In genomic region chr15:42150246-42150970, GRCh38 we compare ENCODE assay signal across 33 cellular contexts. TPM values are rescaled to one million over a fixed set of nuclear protein-coding genes. Genes with fewer than 3 reads are reported as not detected.
A peak's percentile ranks its signal among the peaks of the same experiment; 100 is the strongest.
DNase-seq lines count a peak whose midpoint lies in the region; ATAC-seq, FAIRE-seq and TF ChIP-seq lines count a peak whose summit lies in the region.
"Had no signal": no experiment of that assay in that cellular context is flagged by ENCODE, and none has a peak within 500 bp of the region (broad histone marks: within the 10 kb centered on the region; RNA-seq: fewer than 3 reads in every experiment).

No MANE protein-coding gene starts in this region.

- no peak for TF ChIP-seq POLR2A in H1 (IDR thresholded peaks at IDR 0.05; ENCODE audit: control extremely low read depth in 1 of 2, low read depth in 2 of 2, low read length in 2 of 2)

- no peak for TF ChIP-seq CTCF in H1 (IDR thresholded peaks at IDR 0.05; ENCODE audit: control extremely low read depth in 1 of 3, insufficient read depth in 1 of 3, low read depth in 1 of 3, low read length in 3 of 3)
- no peak for TF ChIP-seq CTCF in neural progenitor cell (IDR thresholded peaks at IDR 0.05)

- H4K91ac ChIP-seq in H1 (replicated peaks; ENCODE audit: insufficient read length, low read length), result peak overlapping the region; percentile 73

- no peak overlapping the region for H2BK5ac ChIP-seq in H1 (ENCODE audit: low read depth, low read length)

- 85% methylated on average over 15 of the region's 15 CpGs; no CpG with 5 or more reads in 1 of the 2 experiments for WGBS in H1 (ENCODE audit: extremely low coverage in 1 of 2, insufficient coverage in 1 of 2, insufficient read length in 1 of 2, insufficient replicate concordance in 2 of 2, low coverage in 1 of 2, low lambda C conversion rate in 2 of 2, missing lambda C conversion rate in 1 of 2), 2 experiments

- H2BK12ac ChIP-seq in H1 (ENCODE audit: low read depth, low read length), result no peak overlapping the region

- peak overlapping the region; percentile 51 to 55 for H3K27ac Mint-ChIP-seq in stimulated activated naive CD8-positive, alpha-beta T cell treated with anti-CD3 and anti-CD28 coated beads, Interleukin-15, amount 100 ng/mL, for 72 hours
- peak overlapping the region; percentile 37 for H3K27ac Mint-ChIP-seq in neural progenitor cell
- H3K27ac Mint-ChIP-seq: activated T-cell treated with anti-CD3 and anti-CD28 coated beads, Interleukin-2, amount 50 U/mL, for 72 hours; dendritic cell treated with granulocyte-macrophage colony-stimulating factor and Interleukin-4, amounts not matched to agents 40 ng/mL and 50 ng/mL, for 4 days; HFFc6; immature natural killer cell; T-helper 1 cell treated with Interleukin-12 subunit alpha and Interleukin-12 subunit beta and Interleukin-4 antibody, amounts not matched to agents 30 μg/mL and 1 μg/mL, for 36 hours had no signal

- H3K23ac ChIP-seq in H1 (ENCODE audit: insufficient read length), result no peak overlapping the region

- no peak overlapping the region for H2BK15ac ChIP-seq in H1 (ENCODE audit: low read length)

- no peaks in the 10 kb centered on the region for H3K9me3 Mint-ChIP-seq in stimulated activated naive CD8-positive, alpha-beta T cell treated with anti-CD3 and anti-CD28 coated beads, Interleukin-15, amount 100 ng/mL, for 72 hours
- H3K9me3 Mint-ChIP-seq in neural progenitor cell, result no peaks in the 10 kb centered on the region
- H3K9me3 Mint-ChIP-seq: activated T-cell treated with anti-CD3 and anti-CD28 coated beads, Interleukin-2, amount 50 U/mL, for 72 hours; dendritic cell treated with granulocyte-macrophage colony-stimulating factor and Interleukin-4, amounts not matched to agents 40 ng/mL and 50 ng/mL, for 4 days; HFFc6; immature natural killer cell; naive thymus-derived CD8-positive, alpha-beta T cell; T-helper 1 cell treated with Interleukin-12 subunit alpha and Interleukin-12 subunit beta and Interleukin-4 antibody, amounts not matched to agents 30 μg/mL and 1 μg/mL, for 36 hours had no signal

- H4K20me1 ChIP-seq in H1 (replicated peaks in 1 of 2; ENCODE audit: control insufficient read depth in 1 of 2, insufficient read depth in 2 of 2, low read length in 2 of 2), result peaks cover 0 to 6% of the 10 kb centered on the region in 2 experiments
- H4K20me1 ChIP-seq in neural progenitor cell (ENCODE audit: low read depth), result no peaks in the 10 kb centered on the region

- H3F3A ChIP-seq in neural progenitor cell (ENCODE audit: low read depth), result no peaks in the 10 kb centered on the region

- POLR2A ChIA-PET in H1 (lab: Charles Lee; ENCODE audit: partially characterized antibody), result interaction anchor here (0.6 to 1.1 kb wide), 3 partner anchors 10 to 84 kb away, joined by 3 read pairs; no protein-coding TSS in a partner anchor

- H4K5ac ChIP-seq in H1 (ENCODE audit: insufficient read length, low read depth, low read length), result no peak overlapping the region

- no peak overlapping the region for H3K4me2 ChIP-seq in H1 (ENCODE audit: insufficient read depth in 1 of 2, low read depth in 2 of 2, low read length in 2 of 2)
- H3K4me2 ChIP-seq in neural progenitor cell, result no peak overlapping the region
- H3K4me2 ChIP-seq: SK-N-SH had no signal

- H3K36me3 Mint-ChIP-seq in neural progenitor cell, result no peaks in the 10 kb centered on the region
- H3K36me3 Mint-ChIP-seq: immature natural killer cell had no signal

- H3K4me1 Mint-ChIP-seq in stimulated activated naive CD8-positive, alpha-beta T cell treated with anti-CD3 and anti-CD28 coated beads, Interleukin-15, amount 100 ng/mL, for 72 hours, result no peaks in the 10 kb centered on the region
- peaks cover 6% of the 10 kb centered on the region for H3K4me1 Mint-ChIP-seq in neural progenitor cell
- H3K4me1 Mint-ChIP-seq: immature natural killer cell had no signal

- no peak overlapping the region for H2BK20ac ChIP-seq in H1 (ENCODE audit: low read length)

- H3K4me3 ChIP-seq in H1 (ENCODE audit: extremely low read depth in 1 of 4, insufficient read depth in 2 of 4, low read depth in 3 of 4, low read length in 4 of 4), result no peak overlapping the region
- H3K4me3 ChIP-seq in neural progenitor cell, result no peak overlapping the region
- H3K4me3 ChIP-seq: breast epithelium, esophagus squamous epithelium had no signal

- no peak overlapping the region for H3K14ac ChIP-seq in H1 (ENCODE audit: insufficient read length)

- H3K27me3 ChIP-seq in H1 (replicated peaks in 1 of 4; ENCODE audit: control insufficient read depth in 3 of 4, extremely low read depth in 1 of 4, insufficient read depth in 3 of 4, low read length in 3 of 4), result no peaks in the 10 kb centered on the region
- no peaks in the 10 kb centered on the region for H3K27me3 ChIP-seq in neural progenitor cell
- H3K27me3 ChIP-seq: breast epithelium had no signal

- H2AFZ ChIP-seq in H1 (ENCODE audit: low read length) (peak overlapping the region; percentile 30; the same call in 1 of the 2 replicates), neural progenitor cell (replicated peaks) (no peak overlapping the region)

- H3K27ac ChIP-seq in H1 (ENCODE audit: low read depth, low read length), result no peak overlapping the region
- no peak overlapping the region for H3K27ac ChIP-seq in neural progenitor cell
- H3K27ac ChIP-seq: breast epithelium, C4-2B had no signal

- H3K56ac ChIP-seq in H1 (replicated peaks; ENCODE audit: insufficient read length, low read depth, low read length), result no peak overlapping the region

- H3K9ac ChIP-seq in H1 (replicated peaks in 1 of 4; ENCODE audit: extremely low read depth in 1 of 4, low read depth in 3 of 4, low read length in 3 of 4), result no peak overlapping the region
- no peak overlapping the region for H3K9ac ChIP-seq in neural progenitor cell
- H3K9ac ChIP-seq: SK-N-SH had no signal

- H3K27me3 Mint-ChIP-seq in stimulated activated naive CD8-positive, alpha-beta T cell treated with anti-CD3 and anti-CD28 coated beads, Interleukin-15, amount 100 ng/mL, for 72 hours, result no peaks in the 10 kb centered on the region
- peaks cover 13% of the 10 kb centered on the region for H3K27me3 Mint-ChIP-seq in neural progenitor cell (ENCODE audit: insufficient read depth, low read depth)
- H3K27me3 Mint-ChIP-seq: naive thymus-derived CD8-positive, alpha-beta T cell had no signal

- H3K79me2 ChIP-seq in H1 (ENCODE audit: control insufficient read depth in 1 of 2, insufficient read depth in 2 of 2, low read length in 2 of 2) (no peaks in the 10 kb centered on the region), neural progenitor cell (ENCODE audit: low read depth) (no peaks in the 10 kb centered on the region)

- no peaks in the 10 kb centered on the region for H3K79me1 ChIP-seq in H1 (ENCODE audit: low read depth, low read length)

- no peak overlapping the region for H3K18ac ChIP-seq in H1 (ENCODE audit: extremely low read depth, low read length)

- no peak for FAIRE-seq in H1 (lab: Jason Lieb, UNC)
- FAIRE-seq: endometrium, frontal cortex, small intestine, TTC549 had no signal

- no peak for TF ChIP-seq EP300 in H1 (IDR thresholded peaks at IDR 0.05; ENCODE audit: borderline replicate concordance in 1 of 2, low read depth in 2 of 2, low read length in 2 of 2)

- H3K4ac ChIP-seq in H1 (replicated peaks; ENCODE audit: insufficient read length, low read depth, low read length), result no peak overlapping the region

- no peak overlapping the region for H3K4me3 Mint-ChIP-seq in stimulated activated naive CD8-positive, alpha-beta T cell treated with anti-CD3 and anti-CD28 coated beads, Interleukin-15, amount 100 ng/mL, for 72 hours
- no peak overlapping the region for H3K4me3 Mint-ChIP-seq in neural progenitor cell
- H3K4me3 Mint-ChIP-seq: activated T-cell treated with anti-CD3 and anti-CD28 coated beads, Interleukin-2, amount 50 U/mL, for 72 hours; dendritic cell treated with granulocyte-macrophage colony-stimulating factor and Interleukin-4, amounts not matched to agents 40 ng/mL and 50 ng/mL, for 4 days; HFFc6; immature natural killer cell; T-helper 1 cell treated with Interleukin-12 subunit alpha and Interleukin-12 subunit beta and Interleukin-4 antibody, amounts not matched to agents 30 μg/mL and 1 μg/mL, for 36 hours had no signal

- no peak for ATAC-seq in stimulated activated naive CD8-positive, alpha-beta T cell treated with anti-CD3 and anti-CD28 coated beads, Interleukin-15, amount 100 ng/mL, for 72 hours
- ATAC-seq in stimulated activated naive CD8-positive, alpha-beta T cell treated with anti-CD3 and anti-CD28 coated beads, Interleukin-15, Interleukin-2, amounts not matched to agents 100 U/mL and 50 U/mL, for 24 hours, result no peak
- ATAC-seq: activated T-cell treated with anti-CD3 and anti-CD28 coated beads, Interleukin-2, amount 50 U/mL, for 72 hours; left ventricle myocardium superior; naive thymus-derived CD8-positive, alpha-beta T cell had no signal

- TF ChIP-seq RAD21 in H1 (IDR thresholded peaks at IDR 0.05 in 1 of 2, conservative IDR thresholded peaks at IDR 0.05 in 1 of 2; ENCODE audit: low read depth in 2 of 2, low read length in 2 of 2), result no peak

- no peaks in the 10 kb centered on the region for H3K23me2 ChIP-seq in H1 (ENCODE audit: low read depth, low read length)

- H2AK5ac ChIP-seq in H1 (ENCODE audit: low read depth, low read length), result no peak overlapping the region

- H3K4me1 ChIP-seq in H1 (replicated peaks in 1 of 4; ENCODE audit: control insufficient read depth in 3 of 4, insufficient read depth in 4 of 4, low read length in 3 of 4), result peaks cover 0 to 3% (median 0%) of the 10 kb centered on the region in 4 experiments; a peak in 1 of 7 replicates
- no peaks in the 10 kb centered on the region for H3K4me1 ChIP-seq in neural progenitor cell
- H3K4me1 ChIP-seq: breast epithelium had no signal

- H3K36me3 ChIP-seq in H1 (ENCODE audit: control insufficient read depth in 2 of 4, insufficient read depth in 4 of 4, low read length in 3 of 4) (no peaks in the 10 kb centered on the region), neural progenitor cell (no peaks in the 10 kb centered on the region)
- H3K36me3 ChIP-seq: breast epithelium, esophagus squamous epithelium had no signal

- H3K9me3 ChIP-seq in H1 (ENCODE audit: insufficient read depth in 2 of 2, low read depth in 1 of 2, low read length in 1 of 2) (no peaks in the 10 kb centered on the region), neural progenitor cell (ENCODE audit: low read depth) (no peaks in the 10 kb centered on the region)
- H3K9me3 ChIP-seq: breast epithelium, esophagus squamous epithelium, SK-N-SH had no signal

- DNase-seq in stimulated activated naive CD8-positive, alpha-beta T cell treated with anti-CD3 and anti-CD28 coated beads, Interleukin-15, amount 100 ng/mL, for 72 hours, result no peak
- no peak for DNase-seq in stimulated activated naive CD8-positive, alpha-beta T cell treated with anti-CD3 and anti-CD28 coated beads, Interleukin-15, Interleukin-2, amounts not matched to agents 100 U/mL and 50 U/mL, for 24 hours
- DNase-seq in H1 (ENCODE audit: low read depth in 1 of 2, low spot score in 2 of 2) (no peak), neural progenitor cell (ENCODE audit: low spot score) (no peak), glomerular visceral epithelial cell (ENCODE audit: extremely low spot score) (no peak), DMS153 treated with DMSO at 0.1 percent for 48 hours (lab: John Stamatoyannopoulos, UW; ENCODE audit: unreplicated experiment) (no peak)
- no peak for DNase-seq in stimulated activated CD4-positive, alpha-beta T cell treated with anti-CD3 and anti-CD28 coated beads, Interleukin-4, amount 100 ng/mL, for 24 hours
- DNase-seq: activated CD4-positive, alpha-beta T cell treated with anti-CD3 and anti-CD28 coated beads, Interleukin-2, amount 50 U/mL, for 4 hours; activated naive CD4-positive, alpha-beta T cell treated with anti-CD3 and anti-CD28 coated beads, Interleukin-2, amount 50 U/mL, for 16 hours; activated T-cell treated with anti-CD3 and anti-CD28 coated beads, Interleukin-2, amount 50 U/mL, for 72 hours; esophagus squamous epithelium; HFFc6; hypothalamus; immature natural killer cell; left ventricle myocardium superior; naive thymus-derived CD8-positive, alpha-beta T cell; NCI-H1694 treated with DMSO at 0.1 percent for 48 hours; NCI-H226; retina; SK-N-SH; small intestine; stimulated activated CD4-positive, alpha-beta T cell treated with anti-CD3 and anti-CD28 coated beads, Interleukin-1b, Interleukin-23, amount 100 ng/mL, for 48 hours; trophoblast cell had no signal

- no peak overlapping the region for H2BK120ac ChIP-seq in H1 (replicated peaks; ENCODE audit: low read depth, low read length)

- peak overlapping the region; percentile 28; the same call in 1 of the 2 replicates for H4K8ac ChIP-seq in H1 (ENCODE audit: extremely low read depth, insufficient read depth, low read length)

- CTCF ChIA-PET in H1 (lab: Charles Lee; ENCODE audit: partially characterized antibody), result interaction anchor here (1.1 to 22.6 kb wide), 8 partner anchors 12 to 236 kb away, joined by 3 to 416 read pairs (median 4); no protein-coding TSS in a partner anchor

RNA-seq across cellular contexts. Expression of gene PLA2G4F, which starts 6.0 kb away (rescaled TPM):
- not detected in 2 replicates for total RNA-seq in H1 (2021; fragmentation: NEBNext Ultra II Directional; extraction: Animal tissue kit (Norgen Biotek cat#: 25700))
- polyA plus RNA-seq in H1 (2011; rRNA removed), result not detected in 2 replicates
- not detected for polyA plus RNA-seq in H1 (2011; cell fraction: cytosol; rRNA removed)
- not detected for polyA plus RNA-seq in H1 (2011; cell fraction: nucleus; rRNA removed)
- not detected in 4 replicates for polyA plus RNA-seq in H1 (2012, experiment 1 of 2)
- polyA plus RNA-seq in H1 (2012, experiment 2 of 2), result not detected
- polyA plus RNA-seq in H1 (2013, experiment 1 of 2), result not detected
- polyA plus RNA-seq in H1 (2013, experiment 2 of 2), result 0.04 TPM
- not detected in 2 replicates for polyA minus RNA-seq in H1 (2011; rRNA and poly(A)+ RNA removed)
- not detected for polyA minus RNA-seq in H1 (2011; cell fraction: cytosol; rRNA and poly(A)+ RNA removed)
- polyA minus RNA-seq in H1 (2011; cell fraction: nucleus; rRNA and poly(A)+ RNA removed), result not detected
- total RNA-seq in neural progenitor cell (ENCODE audit: low replicate concordance), result not detected in 2 replicates
- total RNA-seq: frontal cortex; HFFc6; LHCN-M2; naive thymus-derived CD8-positive, alpha-beta T cell; osteocyte had no signal
- polyA plus RNA-seq: AG04450, immature natural killer cell, SK-N-SH had no signal

RNA-seq across cellular contexts. Expression of gene PLA2G4D, which starts 56.0 kb away (rescaled TPM):
- total RNA-seq in H1 (2021; fragmentation: NEBNext Ultra II Directional; extraction: Animal tissue kit (Norgen Biotek cat#: 25700)), result 0.07 and 0.33 TPM in 2 replicates
- polyA plus RNA-seq in H1 (2011; rRNA removed), result 0.18 and 0.20 TPM in 2 replicates
- 0.14 TPM for polyA plus RNA-seq in H1 (2011; cell fraction: cytosol; rRNA removed)
- polyA plus RNA-seq in H1 (2011; cell fraction: nucleus; rRNA removed), result 0.67 TPM
- 0.06 to 0.13 TPM (median 0.09 TPM) in 3 of 4 replicates, not detected in the other for polyA plus RNA-seq in H1 (2012, experiment 1 of 2)
- 0.09 TPM for polyA plus RNA-seq in H1 (2012, experiment 2 of 2)
- 0.10 TPM for polyA plus RNA-seq in H1 (2013, experiment 1 of 2)
- polyA plus RNA-seq in H1 (2013, experiment 2 of 2), result 0.06 TPM
- 0.22 TPM in 1 of 2 replicates, not detected in the other for polyA minus RNA-seq in H1 (2011; rRNA and poly(A)+ RNA removed)
- polyA minus RNA-seq in H1 (2011; cell fraction: cytosol; rRNA and poly(A)+ RNA removed), result not detected
- polyA minus RNA-seq in H1 (2011; cell fraction: nucleus; rRNA and poly(A)+ RNA removed), result 0.30 TPM
- not detected in 2 replicates for total RNA-seq in neural progenitor cell (ENCODE audit: low replicate concordance)
- total RNA-seq: activated T-cell treated with anti-CD3 and anti-CD28 coated beads, Interleukin-2, amount 50 U/mL, for 72 hours; breast epithelium; HFFc6; left ventricle myocardium superior; LHCN-M2; naive thymus-derived CD8-positive, alpha-beta T cell; osteocyte had no signal
- polyA plus RNA-seq: AG04450; immature natural killer cell; naive thymus-derived CD8-positive, alpha-beta T cell; SK-N-SH had no signal

RNA-seq across cellular contexts. Expression of gene VPS39, which starts 57.7 kb away (rescaled TPM):
- 36.6 and 39.6 TPM in 2 replicates for total RNA-seq in H1 (2021; fragmentation: NEBNext Ultra II Directional; extraction: Animal tissue kit (Norgen Biotek cat#: 25700))
- polyA plus RNA-seq in H1 (2011; rRNA removed), result 34.4 and 40.4 TPM in 2 replicates
- 35.2 TPM for polyA plus RNA-seq in H1 (2011; cell fraction: cytosol; rRNA removed)
- 74.5 TPM for polyA plus RNA-seq in H1 (2011; cell fraction: nucleus; rRNA removed)
- 33.7 to 38.2 TPM (median 34.0 TPM) in 4 replicates for polyA plus RNA-seq in H1 (2012, experiment 1 of 2)
- polyA plus RNA-seq in H1 (2012, experiment 2 of 2), result 6.8 TPM
- polyA plus RNA-seq in H1 (2013, experiment 1 of 2), result 23.0 TPM
- 22.3 TPM for polyA plus RNA-seq in H1 (2013, experiment 2 of 2)
- 50.3 and 58.6 TPM in 2 replicates for polyA minus RNA-seq in H1 (2011; rRNA and poly(A)+ RNA removed)
- 22.4 TPM for polyA minus RNA-seq in H1 (2011; cell fraction: cytosol; rRNA and poly(A)+ RNA removed)
- polyA minus RNA-seq in H1 (2011; cell fraction: nucleus; rRNA and poly(A)+ RNA removed), result 77.5 TPM
- total RNA-seq in neural progenitor cell (ENCODE audit: low replicate concordance), result 55.3 and 66.9 TPM in 2 replicates
